In the genomic region with DNA sequence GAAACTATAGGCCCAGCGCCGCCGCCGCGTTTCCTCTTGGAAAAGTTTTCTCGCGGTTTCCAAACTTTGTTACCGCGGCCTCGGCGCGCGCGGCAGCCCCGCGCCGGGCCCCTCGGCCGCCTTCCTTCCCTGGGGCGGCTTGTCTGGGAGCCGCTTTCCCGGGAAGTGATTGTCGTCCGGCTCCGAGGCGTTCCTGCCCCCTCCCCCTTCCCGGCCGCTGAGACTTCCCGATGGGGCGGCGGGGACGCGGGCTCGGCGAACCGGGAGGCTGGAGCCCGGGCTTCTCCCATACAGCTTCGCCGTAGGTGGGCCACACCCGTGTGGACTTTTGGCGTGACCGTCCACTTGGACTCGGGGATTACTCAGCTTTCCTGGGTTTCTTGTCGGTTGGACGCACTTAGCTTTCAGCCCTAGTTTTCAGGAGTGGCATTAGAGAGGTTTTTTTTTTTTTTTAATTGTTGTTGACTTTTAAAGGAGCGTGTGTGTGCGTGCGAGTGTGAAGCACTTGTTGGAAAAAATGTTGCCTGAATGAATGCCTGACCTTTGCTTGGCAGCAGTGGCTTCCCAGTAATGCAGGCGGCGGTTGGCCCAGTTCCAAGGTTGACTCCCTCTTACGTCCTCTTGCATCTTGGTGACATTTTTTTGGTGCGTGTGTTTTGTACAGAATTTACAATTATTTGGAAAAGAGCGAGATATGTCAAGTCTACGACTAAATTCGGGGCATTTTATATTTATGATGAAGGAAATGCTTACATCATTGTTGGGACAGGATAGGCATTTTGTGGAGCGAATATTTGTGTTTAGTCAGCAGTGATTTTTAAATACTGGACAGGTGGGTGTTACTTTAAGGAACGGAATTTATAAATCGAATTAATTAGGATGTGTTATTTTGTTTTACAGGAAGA, we compare ENCODE assay signal across 7 cellular contexts. TPM values are rescaled to one million over a fixed set of nuclear protein-coding genes. Genes with fewer than 3 reads are reported as not detected.
DNase-seq lines count a peak whose midpoint lies in the region; ATAC-seq and TF ChIP-seq lines count a peak whose summit lies in the region.

No MANE protein-coding gene starts in this region.

- H3K9me3 ChIP-seq in PC-3 (ENCODE audit: low read length) (no peaks in the 10 kb centered on the region), neuron (ENCODE audit: low read length) (no peaks in the 10 kb centered on the region), thymus (ENCODE audit: control insufficient read depth) (no peaks in the 10 kb centered on the region)

- H3K79me2 ChIP-seq in PC-3 (ENCODE audit: low read length) = peaks cover 56% of the 10 kb centered on the region

- TSS peak; percentile 65 for BruUV-seq in PC-3 (replicated peaks; lab: Mats Ljungman, UMichigan)

- POLR2A ChIA-PET in PC-3 (lab: Charles Lee; ENCODE audit: unreplicated experiment) = no interaction called here

- TF ChIP-seq CTCF in PC-3 (conservative IDR thresholded peaks at IDR 0.05; ENCODE audit: low read depth, low read length) = no peak

- intact Hi-C loops in PC-3 (cut with micrococcal nuclease) = no loop called here

- peak overlapping the region; percentile 94 for H3K9ac ChIP-seq in PC-3 (ENCODE audit: low read length)

- H3K27ac ChIP-seq in PC-3 (ENCODE audit: low read length) = peak overlapping the region; percentile 87
- peak overlapping the region; percentile 88 for H3K27ac ChIP-seq in thymus (ENCODE audit: low read depth)

- ATAC-seq in GM18498 (IDR thresholded peaks at IDR 0.05; ENCODE audit: unreplicated experiment) (peak; percentile 6), PC-3 (peak; percentile 42)

- no peaks in the 10 kb centered on the region for H3K9me2 ChIP-seq in PC-3 (replicated peaks; ENCODE audit: low read length)

- peaks cover 13% of the 10 kb centered on the region for H3K4me1 ChIP-seq in PC-3 (ENCODE audit: insufficient read depth, low read length)
- peaks cover 16% of the 10 kb centered on the region for H3K4me1 ChIP-seq in neuron (ENCODE audit: insufficient read depth, low read length)
- H3K4me1 ChIP-seq in thymus (ENCODE audit: control insufficient read depth, insufficient read depth, low read length) = peaks cover 4% of the 10 kb centered on the region

- DNase-seq in HS-27A (ENCODE audit: low read depth) (peak; percentile 59), PC-3 (peak; percentile 78), globus pallidus (ENCODE audit: low spot score) (peak; percentile 79)
- DNase-seq in activated naive CD4-positive, alpha-beta T cell treated with anti-CD3 and anti-CD28 coated beads, Interleukin-2, amount 50 U/mL, for 16 hours = peak; percentile 62

- CTCF ChIA-PET in PC-3 (lab: Charles Lee) = interaction anchor here (1.0 kb wide), 1 partner anchor 232 kb away, joined by 5 read pairs; no protein-coding TSS in a partner anchor

- H3K4me2 ChIP-seq in PC-3 (ENCODE audit: low read length) = peak overlapping the region; percentile 96

- no peaks in the 10 kb centered on the region for H3K27me3 ChIP-seq in PC-3 (ENCODE audit: low read length)
- H3K27me3 ChIP-seq in neuron (ENCODE audit: insufficient read depth, low read length) = no peaks in the 10 kb centered on the region
- H3K27me3 ChIP-seq in thymus (ENCODE audit: control insufficient read depth, insufficient read depth) = peaks cover 47% of the 10 kb centered on the region

- peaks cover 34% of the 10 kb centered on the region for H4K20me1 ChIP-seq in PC-3 (ENCODE audit: low read length)

- H3F3A ChIP-seq in PC-3 (ENCODE audit: low read length, unreplicated experiment) = no peaks in the 10 kb centered on the region

- H3K4me3 ChIP-seq in PC-3 (ENCODE audit: low read length) (peak overlapping the region; percentile 97), neuron (ENCODE audit: low read length) (peak overlapping the region; percentile 93), thymus (ENCODE audit: low read length) (peak overlapping the region; percentile 64)

- no peaks in the 10 kb centered on the region for H3K36me3 ChIP-seq in PC-3 (ENCODE audit: low read depth, low read length)
- H3K36me3 ChIP-seq in neuron (ENCODE audit: insufficient read depth, low read length) = peaks cover 23% of the 10 kb centered on the region
- H3K36me3 ChIP-seq in thymus (ENCODE audit: control insufficient read depth, insufficient read depth) = no peaks in the 10 kb centered on the region

- H2AFZ ChIP-seq in PC-3 (ENCODE audit: low read length) = no peak overlapping the region; the same call in 1 of the 2 replicates
- peak overlapping the region; percentile 97 for H2AFZ ChIP-seq in neuron (ENCODE audit: low read depth, low read length)

- 4% methylated on average over 58 of the region's 58 CpGs for WGBS in thymus

RNA-seq across cellular contexts. Expression of gene CTNNA1, which starts 0.8 kb away (rescaled TPM):
- 1.9 and 9.8 TPM in 2 replicates for total RNA-seq in PC-3 (2014; rRNA removed)
- 67.1 TPM for polyA plus RNA-seq in thymus

Comparison
In these comparisons a context has a peak if more than half of its experiments do, and no peak if none do; other contexts are left out.
1. Peak in every context shown above with its lines: DNase-seq, ATAC-seq, H3K4me3 ChIP-seq and H3K27ac ChIP-seq.